ENCODE assay signal across 1 cellular context in genomic region chr5:174999581-174999980, GRCh38.
TF ChIP-seq lines count a peak whose summit lies in the region.

No MANE protein-coding gene starts in this region.

TF ChIP-seq in H1, 55 proteins besides CTCF, POLR2A, EP300 and RAD21 (continued from another document):
- TF ChIP-seq RXRA (IDR thresholded peaks at IDR 0.05; ENCODE audit: insufficient read depth, low read depth, low read length) (no peak), EGR1 (IDR thresholded peaks at IDR 0.05; ENCODE audit: borderline replicate concordance, low read depth, low read length) (no peak), USF2 (IDR thresholded peaks at IDR 0.05; ENCODE audit: low read length) (no peak), NRF1 (IDR thresholded peaks at IDR 0.05; ENCODE audit: low read depth, low read length) (no peak)
- TF ChIP-seq, protein P1, sequence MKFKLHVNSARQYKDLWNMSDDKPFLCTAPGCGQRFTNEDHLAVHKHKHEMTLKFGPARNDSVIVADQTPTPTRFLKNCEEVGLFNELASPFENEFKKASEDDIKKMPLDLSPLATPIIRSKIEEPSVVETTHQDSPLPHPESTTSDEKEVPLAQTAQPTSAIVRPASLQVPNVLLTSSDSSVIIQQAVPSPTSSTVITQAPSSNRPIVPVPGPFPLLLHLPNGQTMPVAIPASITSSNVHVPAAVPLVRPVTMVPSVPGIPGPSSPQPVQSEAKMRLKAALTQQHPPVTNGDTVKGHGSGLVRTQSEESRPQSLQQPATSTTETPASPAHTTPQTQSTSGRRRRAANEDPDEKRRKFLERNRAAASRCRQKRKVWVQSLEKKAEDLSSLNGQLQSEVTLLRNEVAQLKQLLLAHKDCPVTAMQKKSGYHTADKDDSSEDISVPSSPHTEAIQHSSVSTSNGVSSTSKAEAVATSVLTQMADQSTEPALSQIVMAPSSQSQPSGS (IDR thresholded peaks at IDR 0.05; ENCODE audit: low read length), result no peak
